In the genomic region with DNA sequence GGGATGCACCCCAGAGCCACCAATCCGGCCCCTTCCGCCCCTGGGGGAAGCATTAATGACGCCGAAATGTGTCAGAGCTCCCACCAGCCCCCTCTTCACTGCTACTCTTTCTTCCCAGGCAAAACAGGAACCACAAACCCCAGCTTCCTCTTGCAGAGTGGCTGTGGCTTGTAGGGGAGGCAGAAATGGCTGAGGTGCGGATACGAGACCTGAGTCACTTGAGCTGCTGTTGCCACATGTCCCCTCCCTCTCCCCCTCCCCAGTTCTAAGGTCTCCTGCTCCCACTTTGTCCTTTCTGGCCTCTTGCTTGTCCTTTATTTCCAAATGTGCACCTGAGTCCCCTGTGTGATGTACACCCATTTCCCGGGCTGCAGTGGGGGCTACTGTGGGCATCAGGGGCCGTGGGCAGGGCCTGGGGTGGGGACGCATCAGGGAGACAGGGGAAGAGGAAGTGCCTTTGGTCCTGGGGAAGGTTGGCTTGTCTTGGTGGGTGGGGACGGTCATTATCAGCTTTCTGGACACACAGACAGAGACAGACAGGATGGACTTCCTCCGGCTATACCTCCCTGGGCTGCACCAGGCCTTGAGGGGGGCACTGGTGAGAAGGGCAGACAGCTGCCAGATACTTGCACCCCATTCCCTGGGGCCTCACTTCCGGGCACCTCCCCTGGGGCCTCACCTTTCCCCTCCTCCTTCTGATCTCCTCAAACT, we compare ENCODE assay signal across 1 cellular context.
A peak's percentile ranks its signal among the peaks of the same experiment; 100 is the strongest.
TF ChIP-seq lines count a peak whose summit lies in the region.

APOBR (plus strand) TSS at position 503 of the 711 bp plus-strand sequence; CDS start at position 542, 39 bp downstream.

TF ChIP-seq in K562, 482 proteins besides CTCF, POLR2A, EP300 and RAD21 (continued from another document):
- TF ChIP-seq, protein P1, sequence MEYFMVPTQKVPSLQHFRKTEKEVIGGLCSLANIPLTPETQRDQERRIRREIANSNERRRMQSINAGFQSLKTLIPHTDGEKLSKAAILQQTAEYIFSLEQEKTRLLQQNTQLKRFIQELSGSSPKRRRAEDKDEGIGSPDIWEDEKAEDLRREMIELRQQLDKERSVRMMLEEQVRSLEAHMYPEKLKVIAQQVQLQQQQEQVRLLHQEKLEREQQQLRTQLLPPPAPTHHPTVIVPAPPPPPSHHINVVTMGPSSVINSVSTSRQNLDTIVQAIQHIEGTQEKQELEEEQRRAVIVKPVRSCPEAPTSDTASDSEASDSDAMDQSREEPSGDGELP (CRISPR knock-in tag; IDR thresholded peaks at IDR 0.05; ENCODE audit: borderline replicate concordance): peak; percentile 15; the same call in 1 of the 2 replicates
- TF ChIP-seq ZNF274 (IDR thresholded peaks at IDR 0.05; ENCODE audit: borderline replicate concordance, low read depth, low read length) (no peak), TEAD4 (IDR thresholded peaks at IDR 0.05; ENCODE audit: low read length) (no peak), TEAD4 (CRISPR knock-in tag; IDR thresholded peaks at IDR 0.05; ENCODE audit: borderline replicate concordance) (no peak), DPF2 (IDR thresholded peaks at IDR 0.05) (peak; percentile 30; the same call in 1 of the 2 replicates), ELF1 (tag; IDR thresholded peaks at IDR 0.05) (peak; percentile 76), MYNN (IDR thresholded peaks at IDR 0.05) (0 out of 2 replicates have a peak, but pooled peaks have one; percentile 38), MYNN (CRISPR knock-in tag; IDR thresholded peaks at IDR 0.05) (no peak), MCM5 (IDR thresholded peaks at IDR 0.05; ENCODE audit: low read depth) (no peak), ZFX (CRISPR knock-in tag; IDR thresholded peaks at IDR 0.05) (peak; percentile 74), LCOR (CRISPR knock-in tag; IDR thresholded peaks at IDR 0.05) (peak; percentile 27; the same call in 1 of the 2 replicates), ZBTB2 (IDR thresholded peaks at IDR 0.05) (0 out of 2 replicates have a peak, but pooled peaks have one; percentile 32), FIP1L1 (IDR thresholded peaks at IDR 0.05; ENCODE audit: low read depth, low read length, poor library complexity, severe bottlenecking) (no peak), ELF2 (CRISPR knock-in tag; IDR thresholded peaks at IDR 0.05) (peak; percentile 31; the same call in 1 of the 2 replicates), POU5F1 (IDR thresholded peaks at IDR 0.05; ENCODE audit: borderline replicate concordance, low read depth, low read length, partially characterized antibody) (no peak), ETV6 (IDR thresholded peaks at IDR 0.05; ENCODE audit: borderline replicate concordance in 1 of 2, low read depth in 2 of 2, low read length in 1 of 2) (peak in 1 of 2 experiments; percentile 84; a peak in 2 of 4 replicates), ETV6 (CRISPR knock-in tag; IDR thresholded peaks at IDR 0.05; ENCODE audit: borderline replicate concordance) (no peak), PCBP1 (IDR thresholded peaks at IDR 0.05; ENCODE audit: low read depth, low read length, poor library complexity, severe bottlenecking) (no peak), FOXK2 (conservative IDR thresholded peaks at IDR 0.05 in 1 of 2, IDR thresholded peaks at IDR 0.05 in 1 of 2; ENCODE audit: low read depth in 2 of 2) (peak; percentile 24 to 27; a peak in 2 of 4 replicates), FUS (optimal IDR thresholded peaks at IDR 0.05; ENCODE audit: low read depth, low read length) (no peak), ZNF197 (CRISPR knock-in tag; IDR thresholded peaks at IDR 0.05; ENCODE audit: low read depth) (peak; percentile 36; the same call in 1 of the 2 replicates)
- TF ChIP-seq, protein P2, sequence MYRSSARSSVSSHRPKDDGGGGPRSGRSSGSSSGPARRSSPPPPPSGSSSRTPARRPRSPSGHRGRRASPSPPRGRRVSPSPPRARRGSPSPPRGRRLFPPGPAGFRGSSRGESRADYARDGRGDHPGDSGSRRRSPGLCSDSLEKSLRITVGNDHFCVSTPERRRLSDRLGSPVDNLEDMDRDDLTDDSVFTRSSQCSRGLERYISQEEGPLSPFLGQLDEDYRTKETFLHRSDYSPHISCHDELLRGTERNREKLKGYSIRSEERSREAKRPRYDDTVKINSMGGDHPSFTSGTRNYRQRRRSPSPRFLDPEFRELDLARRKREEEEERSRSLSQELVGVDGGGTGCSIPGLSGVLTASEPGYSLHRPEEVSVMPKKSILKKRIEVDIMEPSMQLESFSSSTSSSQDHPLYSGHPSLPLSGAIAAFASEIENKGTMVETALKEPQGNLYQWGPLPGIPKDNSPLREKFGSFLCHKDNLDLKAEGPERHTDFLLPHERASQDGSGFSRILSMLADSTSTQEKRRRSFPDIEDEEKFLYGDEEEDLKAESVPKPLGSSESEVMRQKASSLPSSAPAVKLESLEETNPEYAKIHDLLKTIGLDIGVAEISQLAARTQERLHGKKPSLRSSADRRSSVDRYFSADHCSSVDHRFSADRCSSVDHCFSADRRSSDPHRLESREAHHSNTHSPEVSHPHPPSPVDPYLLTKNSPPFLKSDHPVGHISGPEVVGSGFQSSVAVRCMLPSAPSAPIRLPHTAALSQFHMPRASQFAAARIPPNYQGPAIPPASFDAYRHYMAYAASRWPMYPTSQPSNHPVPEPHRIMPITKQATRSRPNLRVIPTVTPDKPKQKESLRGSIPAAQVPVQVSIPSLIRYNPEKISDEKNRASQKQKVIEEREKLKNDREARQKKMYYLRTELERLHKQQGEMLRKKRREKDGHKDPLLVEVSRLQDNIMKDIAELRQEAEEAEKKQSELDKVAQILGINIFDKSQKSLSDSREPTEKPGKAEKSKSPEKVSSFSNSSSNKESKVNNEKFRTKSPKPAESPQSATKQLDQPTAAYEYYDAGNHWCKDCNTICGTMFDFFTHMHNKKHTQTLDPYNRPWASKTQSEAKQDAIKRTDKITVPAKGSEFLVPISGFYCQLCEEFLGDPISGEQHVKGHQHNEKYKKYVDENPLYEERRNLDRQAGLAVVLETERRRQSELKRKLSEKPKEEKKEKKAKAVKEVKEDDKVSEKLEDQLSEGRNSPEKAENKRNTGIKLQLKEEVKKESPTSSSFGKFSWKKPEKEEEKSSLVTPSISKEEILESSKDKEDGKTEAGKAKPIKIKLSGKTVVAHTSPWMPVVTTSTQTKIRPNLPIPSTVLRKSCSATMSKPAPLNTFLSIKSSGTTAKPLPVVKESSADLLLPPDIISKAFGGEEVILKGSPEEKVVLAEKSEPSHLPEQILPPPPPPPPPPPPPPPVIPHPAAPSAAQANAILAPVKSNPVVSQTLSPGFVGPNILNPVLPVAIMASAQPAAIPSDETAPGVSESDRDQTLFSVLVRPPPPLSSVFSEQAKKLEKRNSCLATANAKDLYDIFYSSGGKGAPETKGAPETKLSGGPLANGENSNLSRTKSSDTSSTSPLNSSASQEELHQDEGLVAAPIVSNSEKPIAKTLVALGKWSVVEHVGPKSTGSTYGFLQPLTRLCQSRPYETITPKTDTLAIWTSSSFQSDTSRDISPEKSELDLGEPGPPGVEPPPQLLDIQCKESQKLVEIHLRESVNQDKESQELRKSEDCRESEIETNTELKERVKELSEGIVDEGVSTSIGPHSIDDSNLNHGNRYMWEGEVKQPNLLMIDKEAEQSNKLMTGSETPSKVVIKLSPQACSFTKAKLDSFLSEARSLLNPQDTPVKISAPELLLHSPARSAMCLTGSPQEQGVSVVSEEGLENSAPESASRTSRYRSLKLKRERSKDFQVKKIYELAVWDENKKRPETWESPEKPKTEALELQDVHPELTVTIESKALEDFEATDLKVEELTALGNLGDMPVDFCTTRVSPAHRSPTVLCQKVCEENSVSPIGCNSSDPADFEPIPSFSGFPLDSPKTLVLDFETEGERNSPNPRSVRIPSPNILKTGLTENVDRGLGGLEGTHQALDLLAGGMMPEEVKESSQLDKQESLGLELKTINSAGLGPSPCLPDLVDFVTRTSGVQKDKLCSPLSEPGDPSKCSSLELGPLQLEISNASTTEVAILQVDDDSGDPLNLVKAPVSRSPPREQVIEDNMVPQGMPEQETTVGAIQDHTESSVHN (IDR thresholded peaks at IDR 0.05; ENCODE audit: borderline replicate concordance in 1 of 2, low read depth in 1 of 2): 0 out of 4 replicates have a peak, but pooled peaks of 1 of the 2 experiments have one; percentile 24
- TF ChIP-seq, protein P3, sequence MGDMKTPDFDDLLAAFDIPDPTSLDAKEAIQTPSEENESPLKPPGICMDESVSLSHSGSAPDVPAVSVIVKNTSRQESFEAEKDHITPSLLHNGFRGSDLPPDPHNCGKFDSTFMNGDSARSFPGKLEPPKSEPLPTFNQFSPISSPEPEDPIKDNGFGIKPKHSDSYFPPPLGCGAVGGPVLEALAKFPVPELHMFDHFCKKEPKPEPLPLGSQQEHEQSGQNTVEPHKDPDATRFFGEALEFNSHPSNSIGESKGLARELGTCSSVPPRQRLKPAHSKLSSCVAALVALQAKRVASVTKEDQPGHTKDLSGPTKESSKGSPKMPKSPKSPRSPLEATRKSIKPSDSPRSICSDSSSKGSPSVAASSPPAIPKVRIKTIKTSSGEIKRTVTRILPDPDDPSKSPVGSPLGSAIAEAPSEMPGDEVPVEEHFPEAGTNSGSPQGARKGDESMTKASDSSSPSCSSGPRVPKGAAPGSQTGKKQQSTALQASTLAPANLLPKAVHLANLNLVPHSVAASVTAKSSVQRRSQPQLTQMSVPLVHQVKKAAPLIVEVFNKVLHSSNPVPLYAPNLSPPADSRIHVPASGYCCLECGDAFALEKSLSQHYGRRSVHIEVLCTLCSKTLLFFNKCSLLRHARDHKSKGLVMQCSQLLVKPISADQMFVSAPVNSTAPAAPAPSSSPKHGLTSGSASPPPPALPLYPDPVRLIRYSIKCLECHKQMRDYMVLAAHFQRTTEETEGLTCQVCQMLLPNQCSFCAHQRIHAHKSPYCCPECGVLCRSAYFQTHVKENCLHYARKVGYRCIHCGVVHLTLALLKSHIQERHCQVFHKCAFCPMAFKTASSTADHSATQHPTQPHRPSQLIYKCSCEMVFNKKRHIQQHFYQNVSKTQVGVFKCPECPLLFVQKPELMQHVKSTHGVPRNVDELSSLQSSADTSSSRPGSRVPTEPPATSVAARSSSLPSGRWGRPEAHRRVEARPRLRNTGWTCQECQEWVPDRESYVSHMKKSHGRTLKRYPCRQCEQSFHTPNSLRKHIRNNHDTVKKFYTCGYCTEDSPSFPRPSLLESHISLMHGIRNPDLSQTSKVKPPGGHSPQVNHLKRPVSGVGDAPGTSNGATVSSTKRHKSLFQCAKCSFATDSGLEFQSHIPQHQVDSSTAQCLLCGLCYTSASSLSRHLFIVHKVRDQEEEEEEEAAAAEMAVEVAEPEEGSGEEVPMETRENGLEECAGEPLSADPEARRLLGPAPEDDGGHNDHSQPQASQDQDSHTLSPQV (IDR thresholded peaks at IDR 0.05): peak; percentile 66
